ENCODE assay signal across 13 cellular contexts in the genomic region with DNA sequence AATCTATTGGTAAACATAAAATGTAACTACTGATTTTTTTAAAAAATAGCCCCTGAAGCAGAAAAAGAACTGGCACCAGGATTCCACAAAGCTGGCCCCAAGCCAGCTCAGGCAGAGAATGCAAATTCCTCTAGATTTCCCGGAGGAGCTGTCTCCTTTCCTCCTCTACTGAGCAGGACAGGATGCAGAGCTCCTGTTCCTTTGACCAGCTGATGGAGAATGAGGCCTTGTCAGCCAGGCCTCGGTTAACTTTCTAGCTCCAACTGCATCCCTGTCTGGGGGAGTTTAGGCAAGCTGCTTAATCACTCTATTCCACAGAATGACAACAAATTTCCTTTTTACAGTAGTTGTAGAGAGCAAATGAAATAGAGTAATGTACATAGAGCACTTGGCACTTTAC.
DNase-seq lines count a peak whose midpoint lies in the region; ATAC-seq, FAIRE-seq and TF ChIP-seq lines count a peak whose summit lies in the region.
"Had no signal": no experiment of that assay in that cellular context is flagged by ENCODE, and none has a peak within 500 bp of the region (broad histone marks: within the 10 kb centered on the region; RNA-seq: fewer than 3 reads in every experiment).

No MANE protein-coding gene starts in this region.

- no peak overlapping the region for H2BK120ac ChIP-seq in mesenchymal stem cell (ENCODE audit: low read depth, low read length)

- 0% methylated on average over 2 of the region's 2 CpGs for WGBS in mesenchymal stem cell
- 28 to 62% (median 46%) methylated on average over 2 of the region's 2 CpGs for WGBS in spleen, 5 donors

- H3K36me3 ChIP-seq in mesenchymal stem cell (ENCODE audit: control insufficient read depth in 1 of 2, insufficient read depth in 2 of 2, low read depth in 1 of 2, low read length in 2 of 2) (no peaks in the 10 kb centered on the region), spleen (no peaks in the 10 kb centered on the region)
- H3K36me3 ChIP-seq: gastroesophageal sphincter had no signal

- H2AK5ac ChIP-seq in mesenchymal stem cell (ENCODE audit: low read length, severe bottlenecking), result no peak overlapping the region

- no peak overlapping the region for H3K9ac ChIP-seq in mesenchymal stem cell (ENCODE audit: low read length)

- TF ChIP-seq CTCF in spleen (IDR thresholded peaks at IDR 0.05 in 8 of 11, conservative IDR thresholded peaks at IDR 0.05 in 3 of 11) (no peak), GM20000 (IDR thresholded peaks at IDR 0.05; ENCODE audit: extremely low read depth, missing control alignments) (no peak)

- no peak overlapping the region for H2BK15ac ChIP-seq in mesenchymal stem cell (ENCODE audit: low read depth, poor library complexity, severe bottlenecking)

- H3K14ac ChIP-seq in mesenchymal stem cell (ENCODE audit: low read length in 2 of 2), result no peak overlapping the region

- H4K8ac ChIP-seq in mesenchymal stem cell (ENCODE audit: low read length), result no peak overlapping the region

- H2BK12ac ChIP-seq in mesenchymal stem cell (ENCODE audit: low read length in 2 of 2), result no peak overlapping the region

- no peak for FAIRE-seq in HTR-8/SVneo (lab: Jason Lieb, UNC)
- FAIRE-seq: colon had no signal

- H3K4ac ChIP-seq in mesenchymal stem cell (ENCODE audit: low read depth in 1 of 2, low read length in 2 of 2), result no peak overlapping the region

- no peak overlapping the region for H3K18ac ChIP-seq in mesenchymal stem cell (ENCODE audit: low read depth in 1 of 2, low read length in 2 of 2)

- peaks cover 41% of the 10 kb centered on the region for H3K79me1 ChIP-seq in mesenchymal stem cell (replicated peaks; ENCODE audit: low read length, poor library complexity, severe bottlenecking)

- H2AFZ ChIP-seq in mesenchymal stem cell (ENCODE audit: low read depth, low read length), result no peak overlapping the region

- H3K27me3 ChIP-seq in mesenchymal stem cell (ENCODE audit: control insufficient read depth in 1 of 2, insufficient read depth in 1 of 2, low read length in 2 of 2) (no peaks in the 10 kb centered on the region), spleen (replicated peaks in 1 of 7) (no peaks in the 10 kb centered on the region)
- H3K27me3 ChIP-seq: gastroesophageal sphincter had no signal

- H2BK5ac ChIP-seq in mesenchymal stem cell (ENCODE audit: low read depth, low read length, poor library complexity, severe bottlenecking), result no peak overlapping the region

- H3K27ac ChIP-seq in mesenchymal stem cell (ENCODE audit: low read length, poor library complexity, severe bottlenecking) (no peak overlapping the region), spleen (no peak overlapping the region)
- H3K27ac ChIP-seq: gastroesophageal sphincter had no signal

- ATAC-seq in GM21447 (IDR thresholded peaks at IDR 0.05; ENCODE audit: unreplicated experiment), result no peak
- ATAC-seq: gastroesophageal sphincter had no signal

- no peak overlapping the region for H3K23ac ChIP-seq in mesenchymal stem cell (ENCODE audit: low read length in 2 of 2)

- no peaks in the 10 kb centered on the region for H3K4me1 ChIP-seq in mesenchymal stem cell (ENCODE audit: control insufficient read depth, insufficient read depth, low read depth, low read length)
- H3K4me1 ChIP-seq in spleen, result peaks cover 0 to 17% (median 0%) of the 10 kb centered on the region in 6 donors

- no peak for TF ChIP-seq POLR2A in spleen (IDR thresholded peaks at IDR 0.05)

- no peak overlapping the region for H3K4me2 ChIP-seq in mesenchymal stem cell (ENCODE audit: low read length, poor library complexity, severe bottlenecking)

- peak; percentile 28 for DNase-seq in AG20443 (ENCODE audit: low spot score)
- peak; percentile 21 for DNase-seq in HTR-8/SVneo (ENCODE audit: insufficient read length, low spot score)
- DNase-seq in cerebellar cortex (ENCODE audit: low spot score), result peak; percentile 21
- peak; percentile 29 for DNase-seq in mesenchymal stem cell
- DNase-seq in spleen, result no peak
- no peak for DNase-seq in GM20000 (ENCODE audit: low spot score)
- no peak for DNase-seq in NCI-H2107 (lab: John Stamatoyannopoulos, UW)
- DNase-seq: activated CD4-positive, alpha-beta T cell treated with anti-CD3 and anti-CD28 coated beads, Interleukin-2, amount 50 U/mL, for 4 hours; activated effector memory CD4-positive, alpha-beta T cell treated with anti-CD3 and anti-CD28 coated beads, Interleukin-2, amount 50 U/mL, for 16 hours; CD8-positive, alpha-beta memory T cell had no signal

- intact Hi-C loops in spleen (cut with DNase I; ENCODE audit: low total_unique reads), result no loop called here

- H3K4me3 ChIP-seq in mesenchymal stem cell (ENCODE audit: insufficient read depth in 1 of 2, low read depth in 1 of 2, low read length in 2 of 2), result no peak overlapping the region
- no peak overlapping the region for H3K4me3 ChIP-seq in spleen
- H3K4me3 ChIP-seq: gastroesophageal sphincter had no signal

- no peak overlapping the region for H4K91ac ChIP-seq in mesenchymal stem cell (ENCODE audit: low read length)

- H3K9me3 ChIP-seq in mesenchymal stem cell (ENCODE audit: control insufficient read depth, low read length) (no peaks in the 10 kb centered on the region), spleen (no peaks in the 10 kb centered on the region)
- H3K9me3 ChIP-seq: gastroesophageal sphincter had no signal

Comparison
In these comparisons a context has a peak if more than half of its experiments do, and no peak if none do; other contexts are left out.
1. DNase-seq: peak in AG20443 (single experiment), HTR-8/SVneo (single experiment), cerebellar cortex (single experiment) and mesenchymal stem cell (single experiment); none in spleen (single experiment), GM20000 (single experiment) and NCI-H2107 (single experiment).